ENCODE assay signal across 1 cellular context in genomic region chr14:94175403-94176146, GRCh38.
TF ChIP-seq lines count a peak whose summit lies in the region.

No MANE protein-coding gene starts in this region.

TF ChIP-seq in A549, 52 proteins besides CTCF, POLR2A, EP300 and RAD21 (continued from another document):
- TF ChIP-seq REST (IDR thresholded peaks at IDR 0.05) (no peak), RNF2 (IDR thresholded peaks at IDR 0.05; ENCODE audit: borderline replicate concordance, low read depth) (peak; percentile 82; the same call in 1 of the 2 replicates), FOSB (CRISPR knock-in tag; IDR thresholded peaks at IDR 0.05) (no peak), ZFP36 (IDR thresholded peaks at IDR 0.05; ENCODE audit: borderline replicate concordance, partially characterized antibody) (peak; percentile 18), CBX8 (IDR thresholded peaks at IDR 0.05) (peak; percentile 82; the same call in 1 of the 2 replicates)
